ENCODE assay signal across 12 cellular contexts in the genomic region with DNA sequence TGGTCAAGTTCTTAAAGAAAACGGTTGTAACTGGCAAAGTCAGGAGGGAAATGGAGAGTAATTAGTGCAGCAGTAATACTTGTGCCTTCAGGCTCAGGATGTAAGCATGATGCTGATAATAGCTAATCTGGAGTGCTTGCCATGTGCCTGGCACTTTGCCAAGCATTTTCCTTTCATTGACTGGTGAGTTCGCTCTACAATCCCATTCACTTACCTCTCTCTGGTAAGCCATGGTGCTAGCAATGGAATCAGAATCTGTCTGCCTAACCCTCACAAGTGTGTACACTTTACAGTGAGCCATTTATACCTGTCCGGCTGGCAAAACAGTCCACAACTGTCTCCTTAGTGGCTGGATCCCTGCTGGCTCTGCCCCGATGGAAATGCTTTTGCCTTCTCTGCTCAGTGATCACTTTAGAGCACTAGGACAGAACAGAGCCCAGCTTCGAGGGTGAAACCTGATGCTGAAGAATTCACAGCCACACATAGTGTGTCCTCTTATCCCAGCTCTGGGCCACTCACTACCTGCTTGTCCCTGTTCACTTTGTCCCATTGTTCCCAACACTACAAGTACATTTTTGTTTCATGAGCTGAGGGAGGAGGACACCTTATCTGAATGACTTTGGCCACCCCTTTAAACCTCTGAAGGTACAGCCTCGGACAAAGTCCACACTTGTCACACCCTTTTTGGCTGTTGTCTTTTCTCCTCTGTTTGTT. TPM values are rescaled to one million over a fixed set of nuclear protein-coding genes. Genes with fewer than 3 reads are reported as not detected.
A peak's percentile ranks its signal among the peaks of the same experiment; 100 is the strongest.
DNase-seq lines count a peak whose midpoint lies in the region; ATAC-seq, FAIRE-seq and TF ChIP-seq lines count a peak whose summit lies in the region.
"Had no signal": no experiment of that assay in that cellular context is flagged by ENCODE, and none has a peak within 500 bp of the region (broad histone marks: within the 10 kb centered on the region; RNA-seq: fewer than 3 reads in every experiment).

No MANE protein-coding gene starts in this region.

- RAD21 ChIA-PET in GM12878 (lab: Charles Lee; ENCODE audit: unreplicated experiment): no interaction called here

- no peak overlapping the region for H3K4me3 ChIP-seq in GM12878
- no peak overlapping the region for H3K4me3 ChIP-seq in liver (ENCODE audit: low read depth in 1 of 3, low read length in 3 of 3)
- no peak overlapping the region for H3K4me3 ChIP-seq in aorta (ENCODE audit: low read length in 2 of 2)

- DNase-seq in COR-L47 (lab: John Stamatoyannopoulos, UW): peak; percentile 82
- DNase-seq in NCI-H2029 treated with DMSO at 0.1 percent for 48 hours (lab: John Stamatoyannopoulos, UW): peak; percentile 9
- DNase-seq in GM12878 (ENCODE audit: low read depth, low spot score): no peak
- no peak for DNase-seq in globus pallidus (ENCODE audit: low spot score)
- no peak for DNase-seq in aorta
- DNase-seq: activated CD4-positive, alpha-beta T cell treated with anti-CD3 and anti-CD28 coated beads for 36 hours; CD4-positive, CD25-positive, alpha-beta regulatory T cell; GOT3 had no signal

- no peaks in the 10 kb centered on the region for H3K79me2 ChIP-seq in GM12878 (ENCODE audit: control insufficient read depth, insufficient read depth, low read length)

- no peaks in the 10 kb centered on the region for H3K9me3 ChIP-seq in GM12878 (replicated peaks; ENCODE audit: control insufficient read depth, insufficient read depth, low read length)
- no peaks in the 10 kb centered on the region for H3K9me3 ChIP-seq in liver (ENCODE audit: control insufficient read depth in 4 of 4, low read length in 3 of 4)
- no peaks in the 10 kb centered on the region for H3K9me3 ChIP-seq in aorta (ENCODE audit: control insufficient read depth, low read length)

- ATAC-seq in GM12878 (no peak), aorta (ENCODE audit: low FRiP score) (no peak), GM21423 (IDR thresholded peaks at IDR 0.05; ENCODE audit: unreplicated experiment) (no peak), HG03342 (IDR thresholded peaks at IDR 0.05; ENCODE audit: unreplicated experiment) (no peak)
- ATAC-seq: activated CD4-positive, alpha-beta T cell treated with anti-CD3 and anti-CD28 coated beads for 36 hours; esophagus mucosa had no signal

- no peak for TF ChIP-seq CTCF in GM12878 (IDR thresholded peaks at IDR 0.05 in 2 of 3, conservative IDR thresholded peaks at IDR 0.05 in 1 of 3; ENCODE audit: control insufficient read depth in 2 of 3, extremely low read depth in 1 of 3, insufficient read depth in 1 of 3, low read depth in 3 of 3, low read length in 3 of 3)
- TF ChIP-seq CTCF in liver (IDR thresholded peaks at IDR 0.05; ENCODE audit: low read depth, low read length, missing input control): no peak

- no peaks in the 10 kb centered on the region for H4K20me1 ChIP-seq in GM12878 (ENCODE audit: control insufficient read depth, insufficient read depth)

- CTCF ChIA-PET in GM12878 (lab: Yijun Ruan, JAX): interaction anchor here (0.6 to 3.0 kb wide), 2 partner anchors 10 to 19 kb away, joined by 3 to 17 read pairs; a partner anchor contains a TSS

- no peaks in the 10 kb centered on the region for H3K4me1 ChIP-seq in GM12878 (ENCODE audit: control insufficient read depth, insufficient read depth, low read length)
- peaks cover 3 to 21% (median 14%) of the 10 kb centered on the region in 4 donors for H3K4me1 ChIP-seq in liver (ENCODE audit: control insufficient read depth in 4 of 4, insufficient read depth in 4 of 4, low read length in 3 of 4)
- no peaks in the 10 kb centered on the region for H3K4me1 ChIP-seq in aorta (ENCODE audit: control insufficient read depth in 1 of 2, insufficient read depth in 2 of 2, low read length in 2 of 2)

- intact Hi-C loops in GM12878 (cut with micrococcal nuclease; ENCODE audit: unreplicated experiment) (no loop called here), aorta (cut with DNase I) (no loop called here)

- SMC1A ChIA-PET in GM12878 (lab: Charles Lee; ENCODE audit: uncharacterized antibody, unreplicated experiment): no interaction called here

- H3K9ac ChIP-seq in GM12878 (ENCODE audit: control insufficient read depth, insufficient read depth, low read length): no peak overlapping the region
- H3K9ac ChIP-seq in liver (ENCODE audit: low read depth in 1 of 2, low read length in 2 of 2): no peak overlapping the region

- no peak overlapping the region for H2AFZ ChIP-seq in GM12878 (ENCODE audit: control insufficient read depth, low read depth, low read length)

- POLR2A ChIA-PET in GM12878 (lab: Charles Lee): interaction anchor here (0.6 kb wide), 1 partner anchor 408 kb away, joined by 3 read pairs; no protein-coding TSS in a partner anchor

- in situ Hi-C loops in GM12878 (cut with MboI): no loop called here

- BruUV-seq in GM12878 (replicated peaks; lab: Mats Ljungman, UMichigan): no TSS peak

- H3K27me3 ChIP-seq in GM12878 (replicated peaks in 1 of 2; ENCODE audit: control insufficient read depth in 2 of 2, insufficient read depth in 2 of 2, low read length in 1 of 2) (no peaks in the 10 kb centered on the region), liver (ENCODE audit: control insufficient read depth in 4 of 4, insufficient read depth in 4 of 4, low read length in 3 of 4) (no peaks in the 10 kb centered on the region), aorta (ENCODE audit: control insufficient read depth in 1 of 2, insufficient read depth in 2 of 2, low read length in 1 of 2) (no peaks in the 10 kb centered on the region)

- no peak for TF ChIP-seq RAD21 in GM12878 (IDR thresholded peaks at IDR 0.05; ENCODE audit: insufficient read depth, low read depth, low read length)
- TF ChIP-seq RAD21 in liver (IDR thresholded peaks at IDR 0.05): no peak

- 90% methylated on average over 6 of the region's 6 CpGs for WGBS in GM12878 (ENCODE audit: insufficient coverage, insufficient replicate concordance, low lambda C conversion rate, missing lambda C conversion rate)
- WGBS in liver: 55% methylated on average over 6 of the region's 6 CpGs
- whole genome bisulfite sequencing in aorta, 2 donors: 88 to 90% methylated on average over 6 of the region's 6 CpGs

- TF ChIP-seq EP300 in GM12878 (IDR thresholded peaks at IDR 0.05; ENCODE audit: borderline replicate concordance in 1 of 2, control insufficient read depth in 1 of 2, low read depth in 2 of 2, low read length in 2 of 2): no peak

- TF ChIP-seq POLR2A in GM12878 (IDR thresholded peaks at IDR 0.05; ENCODE audit: low read depth, low read length): no peak

- H3K27ac ChIP-seq in GM12878 (ENCODE audit: control insufficient read depth, insufficient read depth) (no peak overlapping the region), liver (ENCODE audit: low read depth in 1 of 2, low read length in 2 of 2) (peak overlapping the region in 1 of 2 donors; percentile 18), aorta (ENCODE audit: low read depth in 1 of 2, low read length in 2 of 2) (no peak overlapping the region)

- FAIRE-seq in GM12878 (lab: Jason Lieb, UNC): peak; percentile 52

- H3K36me3 ChIP-seq in GM12878 (ENCODE audit: control insufficient read depth in 2 of 2, insufficient read depth in 2 of 2, low read length in 1 of 2) (no peaks in the 10 kb centered on the region), liver (ENCODE audit: control insufficient read depth in 4 of 4, insufficient read depth in 3 of 4, low read depth in 1 of 4, low read length in 3 of 4) (peaks cover 0 to 21% (median 19%) of the 10 kb centered on the region in 4 donors), aorta (ENCODE audit: control insufficient read depth in 1 of 2, insufficient read depth in 2 of 2, low read length in 1 of 2) (peaks cover 0 to 4% of the 10 kb centered on the region in 2 donors)

- no peak overlapping the region for H3K4me2 ChIP-seq in GM12878 (ENCODE audit: control insufficient read depth, insufficient read depth)

TF ChIP-seq in liver, 16 proteins besides CTCF, POLR2A, EP300 and RAD21 (continues in another document):
- TF ChIP-seq TAF1 (conservative IDR thresholded peaks at IDR 0.05): no peak

RNA-seq across cellular contexts. Expression of a gene that starts 10.3 kb away (rescaled TPM):
- 4.5 and 7.5 TPM in 2 replicates for total RNA-seq in GM12878 (2013; cell fraction: nucleolus; rRNA removed)
- total RNA-seq in GM12878 (2014; rRNA removed) (43.1 and 45.2 TPM in 2 replicates), GM12878 (2014; rRNA removed; fragmentation: Illumina TruSeq; extraction: Trizol) (33.7 and 37.7 TPM in 2 replicates), GM12878 (2021) (45.2 and 51.3 TPM in 2 replicates), liver (100 to 1,000 TPM; 103 to 131 TPM), aorta (10 to 100 TPM; 60.4 to 60.8 TPM)
- 21.4 TPM for polyA plus RNA-seq in GM12878 (2011; ENCODE audit: low read depth)
- polyA plus RNA-seq in GM12878 (2011; rRNA removed) (18.8 and 25.7 TPM in 2 replicates), GM12878 (2014; fragmentation: Illumina TruSeq; extraction: Trizol) (32.2 and 35.3 TPM in 2 replicates), GM12878 (2014; fragmentation: Nextera tagmentation; extraction: Ambion mirVana) (10 to 100 TPM; 32.5 to 43.3 TPM), GM12878 (2014; rRNA removed) (30.4 TPM in 2 replicates), GM12878 (2016; fragmentation: Nextera tagmentation; extraction: Ambion mirVana) (10 to 100 TPM; 40.5 to 45.9 TPM), liver (100 to 1,000 TPM in 1 of 2 donors, 10 to 100 TPM in 1; 87.4 to 162 TPM), aorta (10 to 100 TPM; 28.1 to 44.8 TPM)
- 15.8 and 17.5 TPM in 2 replicates for polyA plus RNA-seq in GM12878 (2011; cell fraction: cytosol; rRNA removed)
- polyA plus RNA-seq in GM12878 (2011; cell fraction: nucleus; rRNA removed): 3.6 and 5.9 TPM in 2 replicates
- polyA plus RNA-seq in GM12878 (2012): 14.1 and 19.3 TPM in 2 replicates
- polyA minus RNA-seq in GM12878 (2011; rRNA and poly(A)+ RNA removed): 27.9 and 42.3 TPM in 2 replicates
- 19.0 and 21.9 TPM in 2 replicates for polyA minus RNA-seq in GM12878 (2011; cell fraction: cytosol; rRNA and poly(A)+ RNA removed)
- polyA minus RNA-seq in GM12878 (2011; cell fraction: nucleus; rRNA and poly(A)+ RNA removed): 1.8 and 3.9 TPM in 2 replicates

RNA-seq across cellular contexts. Expression of a gene that starts 10.9 kb away (rescaled TPM):
- total RNA-seq in GM12878 (2013; cell fraction: nucleolus; rRNA removed): not detected in 2 replicates
- total RNA-seq in GM12878 (2014; rRNA removed) (0.05 TPM in 1 of 2 replicates, not detected in the other), GM12878 (2014; rRNA removed; fragmentation: Illumina TruSeq; extraction: Trizol) (not detected in 2 replicates), GM12878 (2021) (not detected in 2 replicates), liver (not detected), aorta (not detected)
- not detected for polyA plus RNA-seq in GM12878 (2011; ENCODE audit: low read depth)
- polyA plus RNA-seq in GM12878 (2011; rRNA removed) (not detected in 2 replicates), GM12878 (2014; fragmentation: Illumina TruSeq; extraction: Trizol) (not detected in 2 replicates), GM12878 (2014; fragmentation: Nextera tagmentation; extraction: Ambion mirVana) (under 1 TPM in 1 of 2 experiments, not detected in 1; 0.19 TPM), GM12878 (2014; rRNA removed) (not detected in 2 replicates), GM12878 (2016; fragmentation: Nextera tagmentation; extraction: Ambion mirVana) (not detected), liver (not detected), aorta (not detected)
- not detected in 2 replicates for polyA plus RNA-seq in GM12878 (2011; cell fraction: cytosol; rRNA removed)
- polyA plus RNA-seq in GM12878 (2011; cell fraction: nucleus; rRNA removed): not detected in 2 replicates
- 0.14 TPM in 1 of 2 replicates, not detected in the other for polyA plus RNA-seq in GM12878 (2012)
- polyA minus RNA-seq in GM12878 (2011; rRNA and poly(A)+ RNA removed): not detected in 2 replicates
- polyA minus RNA-seq in GM12878 (2011; cell fraction: cytosol; rRNA and poly(A)+ RNA removed): not detected in 2 replicates
- polyA minus RNA-seq in GM12878 (2011; cell fraction: nucleus; rRNA and poly(A)+ RNA removed): not detected in 2 replicates
- total RNA-seq: activated CD4-positive, alpha-beta T cell treated with anti-CD3 and anti-CD28 coated beads for 36 hours; CD4-positive, CD25-positive, alpha-beta regulatory T cell; esophagus mucosa had no signal
- polyA plus RNA-seq: CD4-positive, CD25-positive, alpha-beta regulatory T cell had no signal

Comparison
In these comparisons a context has a peak if more than half of its experiments do, and no peak if none do; other contexts are left out.
1. DNase-seq: peak in COR-L47 (single experiment) and NCI-H2029 treated with DMSO at 0.1 percent for 48 hours (single experiment); none in GM12878 (single experiment), globus pallidus (single experiment) and aorta (0 of 2).